In genomic region chr20:49928411-49929141, GRCh38 we compare ENCODE assay signal across 8 cellular contexts. TPM values are rescaled to one million over a fixed set of nuclear protein-coding genes. Genes with fewer than 3 reads are reported as not detected.
A peak's percentile ranks its signal among the peaks of the same experiment; 100 is the strongest.
DNase-seq lines count a peak whose midpoint lies in the region; ATAC-seq and TF ChIP-seq lines count a peak whose summit lies in the region.

No MANE protein-coding gene starts in this region.

- ATAC-seq in T-cell (replicated peaks in 1 of 4) (peak; percentile 92 to 98 (median 94)), GM21717 (IDR thresholded peaks at IDR 0.05; ENCODE audit: unreplicated experiment) (no peak)
- peak; percentile 86 for ATAC-seq in activated naive CD8-positive, alpha-beta T cell treated with anti-CD3 and anti-CD28 coated beads, Interleukin-2, amount 50 U/mL, for 24 hours

- no peak overlapping the region for H3K4me3 ChIP-seq in uterus

- H3K36me3 ChIP-seq in uterus: no peaks in the 10 kb centered on the region

- no peak overlapping the region for H3K4me3 Mint-ChIP-seq in T-cell
- H3K4me3 Mint-ChIP-seq in activated naive CD8-positive, alpha-beta T cell treated with anti-CD3 and anti-CD28 coated beads, Interleukin-2, amount 50 U/mL, for 24 hours: no peak overlapping the region

- peaks cover 7 to 10% (median 9%) of the 10 kb centered on the region in 3 donors for H3K4me1 Mint-ChIP-seq in T-cell
- peaks cover 8% of the 10 kb centered on the region for H3K4me1 Mint-ChIP-seq in activated naive CD8-positive, alpha-beta T cell treated with anti-CD3 and anti-CD28 coated beads, Interleukin-2, amount 50 U/mL, for 24 hours

- no peaks in the 10 kb centered on the region for H3K27me3 ChIP-seq in uterus

- intact Hi-C loops in cardiac septum (cut with DNase I): loop anchor here (5.0 kb wide), 3 partner anchors 316 to 596 kb away; no protein-coding TSS in a partner anchor
- intact Hi-C loops in uterus (cut with DNase I; ENCODE audit: low total_unique reads): no loop called here

- no peak for TF ChIP-seq POLR2A in uterus (IDR thresholded peaks at IDR 0.05)

- no peaks in the 10 kb centered on the region for H3K9me3 Mint-ChIP-seq in T-cell
- H3K9me3 Mint-ChIP-seq in activated naive CD8-positive, alpha-beta T cell treated with anti-CD3 and anti-CD28 coated beads, Interleukin-2, amount 50 U/mL, for 24 hours: no peaks in the 10 kb centered on the region

- no peaks in the 10 kb centered on the region for H3K4me1 ChIP-seq in uterus

- peak; percentile 73 to 89 (median 74) for DNase-seq in NCI-H1417 (lab: John Stamatoyannopoulos, UW)
- peak; percentile 55 to 81 (median 74) for DNase-seq in T-cell
- DNase-seq in activated naive CD8-positive, alpha-beta T cell treated with anti-CD3 and anti-CD28 coated beads, Interleukin-2, amount 50 U/mL, for 24 hours: peak; percentile 84
- peak; percentile 88 for DNase-seq in cardiac septum (ENCODE audit: low spot score)
- DNase-seq in putamen (ENCODE audit: low spot score): peak; percentile 85
- DNase-seq in uterus: peak; percentile 80 to 86

- H3K27me3 Mint-ChIP-seq in T-cell: peaks cover 0 to 1% of the 10 kb centered on the region in 2 donors
- no peaks in the 10 kb centered on the region for H3K27me3 Mint-ChIP-seq in activated naive CD8-positive, alpha-beta T cell treated with anti-CD3 and anti-CD28 coated beads, Interleukin-2, amount 50 U/mL, for 24 hours

- POLR2A ChIA-PET in T-cell (lab: Charles Lee): no interaction called here

- TF ChIP-seq CTCF in GM12801 (IDR thresholded peaks at IDR 0.05; ENCODE audit: extremely low read depth, insufficient read length) (peak; percentile 55), uterus (IDR thresholded peaks at IDR 0.05) (peak; percentile 83 to 92 (median 88))

- no peaks in the 10 kb centered on the region for H3K36me3 Mint-ChIP-seq in T-cell
- H3K36me3 Mint-ChIP-seq in activated naive CD8-positive, alpha-beta T cell treated with anti-CD3 and anti-CD28 coated beads, Interleukin-2, amount 50 U/mL, for 24 hours (ENCODE audit: low read depth): no peaks in the 10 kb centered on the region

- CTCF ChIA-PET in T-cell (lab: Charles Lee): interaction anchor here in 1 of 2 donors (1.1 kb wide), 1 partner anchor 387 kb away, joined by 5 read pairs; no protein-coding TSS in a partner anchor

- peak overlapping the region; percentile 36 to 38 for H3K27ac ChIP-seq in uterus

- H3K9me3 ChIP-seq in uterus: no peaks in the 10 kb centered on the region

- H3K27ac Mint-ChIP-seq in T-cell: peak overlapping the region; percentile 55 to 76
- peak overlapping the region; percentile 41 for H3K27ac Mint-ChIP-seq in activated naive CD8-positive, alpha-beta T cell treated with anti-CD3 and anti-CD28 coated beads, Interleukin-2, amount 50 U/mL, for 24 hours

RNA-seq across cellular contexts. Expression of gene RNF114, which starts 7.6 kb away (rescaled TPM):
- 100 to 1,000 TPM in 2 of 5 donors, 10 to 100 TPM in 3; 83.5 to 109 (median 95.7) TPM for total RNA-seq in T-cell
- 45.8 TPM for total RNA-seq in cardiac septum
- total RNA-seq in uterus: 100 to 1,000 TPM in 2 of 4 donors, 10 to 100 TPM in 2; 37.6 to 118 (median 88.0) TPM

RNA-seq across cellular contexts. Expression of gene SPATA2, which starts 13.2 kb away (rescaled TPM):
- total RNA-seq in T-cell (10 to 100 TPM in 3 of 5 donors, 1 to 10 TPM in 2; 9.6 to 19.4 (median 10.4) TPM), cardiac septum (4.9 TPM), uterus (1 to 10 TPM; 2.4 to 9.2 (median 3.5) TPM)

RNA-seq across cellular contexts. Expression of gene SNAI1, which starts 54.2 kb away (rescaled TPM):
- total RNA-seq in T-cell (1 to 10 TPM in 3 of 5 donors, under 1 TPM in 2; 0.95 to 3.1 (median 1.3) TPM), cardiac septum (4.3 TPM), uterus (10 to 100 TPM in 1 of 4 donors, 1 to 10 TPM in 3; 1.0 to 15.4 (median 4.5) TPM)
